In genomic region chrX:148288451-148288850, GRCh38 we compare ENCODE assay signal across 27 cellular contexts.
"Had no signal": no experiment of that assay in that cellular context is flagged by ENCODE, and none has a peak within 500 bp of the region (broad histone marks: within the 10 kb centered on the region; RNA-seq: fewer than 3 reads in every experiment).

No MANE protein-coding gene starts in this region.

- H3K36me3 ChIP-seq: left ventricle myocardium inferior, pancreas, prostate gland, stomach, thyroid gland, transverse colon, upper lobe of left lung, vagina had no signal

- H3K4me1 ChIP-seq: left ventricle myocardium inferior, pancreas, prostate gland, stomach, testis, thyroid gland, transverse colon, upper lobe of left lung, vagina had no signal

- H3K27me3 ChIP-seq: stomach, testis, thyroid gland, transverse colon, upper lobe of left lung, vagina had no signal

- H3K9me3 Mint-ChIP-seq: memory B cell; natural killer cell treated with Interleukin-12 subunit alpha and Interleukin-12 subunit beta and Interleukin-15 and Interleukin-18, amount 100 ng/mL, for 72 hours had no signal

- H3K4me3 Mint-ChIP-seq: memory B cell; naive thymus-derived CD4-positive, alpha-beta T cell; natural killer cell treated with Interleukin-12 subunit alpha and Interleukin-12 subunit beta and Interleukin-15 and Interleukin-18, amount 100 ng/mL, for 72 hours; stimulated activated naive B cell treated with anti-CD40 and anti-IgM and Interleukin-4, amounts not matched to agents 10 μg/mL and 1 μg/mL and 100 μg/mL, for 72 hours had no signal

- H3K4me3 ChIP-seq: left ventricle myocardium inferior, mucosa of descending colon, pancreas, prostate gland, skin epidermis, stomach, testis, thyroid gland, transverse colon, upper lobe of left lung, vagina had no signal

- H3K27ac ChIP-seq: left ventricle myocardium inferior, pancreas, prostate gland, skin epidermis, stomach, testis, thyroid gland, transverse colon, upper lobe of left lung, vagina had no signal

- DNase-seq: hypothalamus; islet precursor cell; left ventricle myocardium inferior; midbrain; mucosa of descending colon; naive thymus-derived CD4-positive, alpha-beta T cell; pancreas; posterior cingulate gyrus; retina; right cardiac atrium; stimulated activated CD4-positive, alpha-beta T cell treated with anti-CD3 and anti-CD28 coated beads, Interleukin-12 subunit alpha, Interleukin-12 subunit beta, amount 100 ng/mL, for 4 hours; stimulated activated CD4-positive, alpha-beta T cell treated with anti-CD3 and anti-CD28 coated beads, Interleukin-15, amount 100 ng/mL, for 24 hours; stimulated activated CD4-positive, alpha-beta T cell treated with anti-CD3 and anti-CD28 coated beads, Interleukin-2, amount 100 ng/mL, for 24 hours; stimulated activated CD4-positive, alpha-beta T cell treated with anti-CD3 and anti-CD28 coated beads, Interleukin-4, amount 100 ng/mL, for 1 hour; stimulated activated naive B cell treated with anti-CD40 and anti-IgM and Interleukin-4, amounts not matched to agents 10 μg/mL and 1 μg/mL and 100 μg/mL, for 72 hours; stimulated activated naive CD8-positive, alpha-beta T cell treated with anti-CD3 and anti-CD28 coated beads, Interleukin-15, Interleukin-2, amounts not matched to agents 100 U/mL and 50 U/mL, for 24 hours; stomach; testis; thyroid gland; transverse colon; upper lobe of left lung had no signal

- ATAC-seq: mucosa of descending colon; naive thymus-derived CD4-positive, alpha-beta T cell; natural killer cell treated with Interleukin-12 subunit alpha and Interleukin-12 subunit beta and Interleukin-15 and Interleukin-18, amount 100 ng/mL, for 72 hours; pancreas; right cardiac atrium; sciatic nerve; stimulated activated naive B cell treated with anti-CD40 and anti-IgM and Interleukin-4, amounts not matched to agents 10 μg/mL and 1 μg/mL and 100 μg/mL, for 72 hours; stimulated activated naive CD8-positive, alpha-beta T cell treated with anti-CD3 and anti-CD28 coated beads, Interleukin-15, Interleukin-2, amounts not matched to agents 100 U/mL and 50 U/mL, for 24 hours had no signal

- H3K36me3 Mint-ChIP-seq: memory B cell; naive thymus-derived CD4-positive, alpha-beta T cell; natural killer cell treated with Interleukin-12 subunit alpha and Interleukin-12 subunit beta and Interleukin-15 and Interleukin-18, amount 100 ng/mL, for 72 hours; stimulated activated naive B cell treated with anti-CD40 and anti-IgM and Interleukin-4, amounts not matched to agents 10 μg/mL and 1 μg/mL and 100 μg/mL, for 72 hours had no signal

- H3K27me3 Mint-ChIP-seq: memory B cell; naive thymus-derived CD4-positive, alpha-beta T cell; stimulated activated naive B cell treated with anti-CD40 and anti-IgM and Interleukin-4, amounts not matched to agents 10 μg/mL and 1 μg/mL and 100 μg/mL, for 72 hours had no signal

- H3K9me3 ChIP-seq: left ventricle myocardium inferior, mucosa of descending colon, pancreas, prostate gland, stomach, testis, thyroid gland, transverse colon, upper lobe of left lung, vagina had no signal

- H3K27ac Mint-ChIP-seq: memory B cell; naive thymus-derived CD4-positive, alpha-beta T cell; natural killer cell treated with Interleukin-12 subunit alpha and Interleukin-12 subunit beta and Interleukin-15 and Interleukin-18, amount 100 ng/mL, for 72 hours; stimulated activated naive B cell treated with anti-CD40 and anti-IgM and Interleukin-4, amounts not matched to agents 10 μg/mL and 1 μg/mL and 100 μg/mL, for 72 hours had no signal
